25 cellular contexts compared by ENCODE assay signal in the genomic region with DNA sequence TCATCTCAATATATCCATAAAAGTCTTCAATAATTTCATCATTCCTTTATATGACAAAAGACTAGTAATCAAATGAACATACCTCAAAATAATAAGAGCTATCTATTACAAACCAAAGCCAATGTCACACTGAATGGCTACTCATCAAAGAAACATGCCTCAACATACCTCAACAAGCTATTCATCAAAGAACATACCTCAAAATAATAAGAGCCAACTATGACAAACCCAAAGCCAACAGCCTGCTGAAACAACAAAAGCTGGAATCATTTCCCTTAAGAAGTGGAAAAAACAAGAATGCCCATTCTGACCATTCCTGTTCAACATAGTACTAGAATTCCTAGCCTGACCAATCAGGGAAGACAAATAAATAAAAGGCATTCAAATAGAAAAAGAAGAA.
"Had no signal": no experiment of that assay in that cellular context is flagged by ENCODE, and none has a peak within 500 bp of the region (broad histone marks: within the 10 kb centered on the region; RNA-seq: fewer than 3 reads in every experiment).

No MANE protein-coding gene starts in this region.

- H3K36me3 Mint-ChIP-seq: memory B cell had no signal

- H3K27ac Mint-ChIP-seq: activated CD4-positive, alpha-beta memory T cell treated with anti-CD3 and anti-CD28 coated beads, Interleukin-2, amount 10 ng/mL, durations not matched to agents 7 days and 5 days; activated CD4-positive, alpha-beta T cell treated with anti-CD3 and anti-CD28 coated beads, Interleukin-2, amount 10 ng/mL, durations not matched to agents 24 days and 14 days; activated naive CD8-positive, alpha-beta T cell treated with anti-CD3 and anti-CD28 coated beads, Interleukin-2, amount 50 U/mL, for 24 hours; activated T-cell treated with anti-CD3 and anti-CD28 coated beads, Interleukin-2, amount 50 U/mL, for 72 hours; dendritic cell treated with granulocyte-macrophage colony-stimulating factor and Interleukin-4, amounts not matched to agents 40 ng/mL and 50 ng/mL, for 4 days; memory B cell; natural killer cell treated with Interleukin-12 subunit alpha and Interleukin-12 subunit beta and Interleukin-15 and Interleukin-18, amount 100 ng/mL, for 72 hours had no signal

- ATAC-seq: activated CD4-positive, CD25-positive, alpha-beta regulatory T cell treated with anti-CD3 and anti-CD28 coated beads, Interleukin-2, amount 50 U/mL, for 24 hours; activated naive CD8-positive, alpha-beta T cell treated with anti-CD3 and anti-CD28 coated beads, Interleukin-2, amount 50 U/mL, for 24 hours; activated T-cell treated with anti-CD3 and anti-CD28 coated beads, Interleukin-2, amount 50 U/mL, for 72 hours; natural killer cell treated with Interleukin-12 subunit alpha and Interleukin-12 subunit beta and Interleukin-15 and Interleukin-18, amount 100 ng/mL, for 72 hours; pancreas; psoas muscle had no signal

- DNase-seq: activated CD4-positive, alpha-beta memory T cell treated with anti-CD3 and anti-CD28 coated beads, Interleukin-2, amount 10 ng/mL, durations not matched to agents 7 days and 5 days; activated CD4-positive, alpha-beta T cell treated with anti-CD3 and anti-CD28 coated beads, Interleukin-2, amount 10 ng/mL, durations not matched to agents 24 days and 14 days; activated effector memory CD4-positive, alpha-beta T cell treated with anti-CD3 and anti-CD28 coated beads, Interleukin-2, amount 50 U/mL, for 16 hours; activated naive CD4-positive, alpha-beta T cell treated with anti-CD3 and anti-CD28 coated beads, Interleukin-2, amount 50 U/mL, for 16 hours; activated naive CD8-positive, alpha-beta T cell treated with anti-CD3 and anti-CD28 coated beads, Interleukin-2, amount 50 U/mL, for 24 hours; activated T-cell treated with anti-CD3 and anti-CD28 coated beads, Interleukin-2, amount 50 U/mL, for 72 hours; anterior cingulate cortex; effector CD4-positive, alpha-beta T cell; erythroblast; foreskin melanocyte; pancreas; psoas muscle; spleen; stimulated activated CD4-positive, alpha-beta T cell treated with anti-CD3 and anti-CD28 coated beads, Interleukin-4, amount 100 ng/mL, for 1 hour; stimulated activated naive CD4-positive, alpha-beta T cell; T-helper 2 cell; testis; uterus had no signal

- FAIRE-seq: endometrium, pancreas had no signal

- H3K27me3 ChIP-seq: cardiac muscle cell, pancreas, right atrium auricular region, spleen, testis, uterus had no signal

- H3K4me1 Mint-ChIP-seq: activated CD4-positive, alpha-beta memory T cell treated with anti-CD3 and anti-CD28 coated beads, Interleukin-2, amount 10 ng/mL, durations not matched to agents 7 days and 5 days; activated CD4-positive, alpha-beta T cell treated with anti-CD3 and anti-CD28 coated beads, Interleukin-2, amount 10 ng/mL, durations not matched to agents 24 days and 14 days; activated naive CD8-positive, alpha-beta T cell treated with anti-CD3 and anti-CD28 coated beads, Interleukin-2, amount 50 U/mL, for 24 hours; memory B cell had no signal

- H3K4me3 Mint-ChIP-seq: activated CD4-positive, alpha-beta memory T cell treated with anti-CD3 and anti-CD28 coated beads, Interleukin-2, amount 10 ng/mL, durations not matched to agents 7 days and 5 days; activated CD4-positive, alpha-beta T cell treated with anti-CD3 and anti-CD28 coated beads, Interleukin-2, amount 10 ng/mL, durations not matched to agents 24 days and 14 days; activated naive CD8-positive, alpha-beta T cell treated with anti-CD3 and anti-CD28 coated beads, Interleukin-2, amount 50 U/mL, for 24 hours; activated T-cell treated with anti-CD3 and anti-CD28 coated beads, Interleukin-2, amount 50 U/mL, for 72 hours; dendritic cell treated with granulocyte-macrophage colony-stimulating factor and Interleukin-4, amounts not matched to agents 40 ng/mL and 50 ng/mL, for 4 days; memory B cell; natural killer cell treated with Interleukin-12 subunit alpha and Interleukin-12 subunit beta and Interleukin-15 and Interleukin-18, amount 100 ng/mL, for 72 hours had no signal

- H3K36me3 ChIP-seq: cardiac muscle cell, pancreas, right atrium auricular region, spleen, uterus had no signal

- H3K27me3 Mint-ChIP-seq: activated CD4-positive, alpha-beta memory T cell treated with anti-CD3 and anti-CD28 coated beads, Interleukin-2, amount 10 ng/mL, durations not matched to agents 7 days and 5 days; activated CD4-positive, alpha-beta T cell treated with anti-CD3 and anti-CD28 coated beads, Interleukin-2, amount 10 ng/mL, durations not matched to agents 24 days and 14 days; activated naive CD8-positive, alpha-beta T cell treated with anti-CD3 and anti-CD28 coated beads, Interleukin-2, amount 50 U/mL, for 24 hours; dendritic cell treated with granulocyte-macrophage colony-stimulating factor and Interleukin-4, amounts not matched to agents 40 ng/mL and 50 ng/mL, for 4 days; memory B cell; natural killer cell treated with Interleukin-12 subunit alpha and Interleukin-12 subunit beta and Interleukin-15 and Interleukin-18, amount 100 ng/mL, for 72 hours had no signal

- H3K4me3 ChIP-seq: cardiac muscle cell, pancreas, psoas muscle, right atrium auricular region, spleen, testis, uterus had no signal
